1 cellular context compared by ENCODE assay signal in the genomic region with DNA sequence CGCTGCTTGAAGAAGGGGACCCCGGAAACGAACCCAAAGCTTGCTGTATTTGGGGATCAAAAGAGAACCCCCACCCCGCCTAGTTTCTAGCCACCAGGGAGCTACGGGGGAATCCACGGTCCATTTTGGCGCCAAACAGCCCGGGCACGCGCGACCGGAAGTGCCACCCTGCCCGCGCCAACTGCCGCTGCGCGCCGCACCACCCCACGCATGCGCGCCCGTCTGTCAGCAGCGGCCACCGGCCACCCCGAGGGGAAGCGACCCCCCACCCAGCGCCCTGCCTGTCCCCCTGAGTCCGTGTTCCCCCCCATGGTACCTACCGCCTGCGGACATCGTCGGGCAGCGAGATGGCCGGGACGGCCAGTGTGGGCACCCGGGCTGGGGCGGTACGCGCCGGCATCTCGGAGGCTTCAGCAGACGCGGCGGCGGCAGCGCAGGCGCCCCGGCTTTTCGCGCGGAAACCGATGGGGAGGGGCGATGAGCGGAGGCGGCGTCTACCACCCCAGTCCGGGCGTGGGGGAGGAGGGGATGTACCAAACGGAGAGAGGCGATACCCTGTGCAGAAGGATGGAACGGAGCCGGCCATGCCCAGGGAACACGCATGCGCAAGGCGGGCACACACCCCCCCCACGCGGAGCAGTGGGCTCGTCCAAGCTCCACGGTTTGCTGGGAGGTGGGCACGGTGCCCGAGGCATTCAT.
TF ChIP-seq lines count a peak whose summit lies in the region.

A gene (minus strand): TSS at position 454 of the 699 bp plus-strand sequence. CDS start 54 bp downstream, at position 400.

TF ChIP-seq in K562, 482 proteins besides CTCF, POLR2A, EP300 and RAD21 (continued from another document and continues in another):
- TF ChIP-seq, protein P1, sequence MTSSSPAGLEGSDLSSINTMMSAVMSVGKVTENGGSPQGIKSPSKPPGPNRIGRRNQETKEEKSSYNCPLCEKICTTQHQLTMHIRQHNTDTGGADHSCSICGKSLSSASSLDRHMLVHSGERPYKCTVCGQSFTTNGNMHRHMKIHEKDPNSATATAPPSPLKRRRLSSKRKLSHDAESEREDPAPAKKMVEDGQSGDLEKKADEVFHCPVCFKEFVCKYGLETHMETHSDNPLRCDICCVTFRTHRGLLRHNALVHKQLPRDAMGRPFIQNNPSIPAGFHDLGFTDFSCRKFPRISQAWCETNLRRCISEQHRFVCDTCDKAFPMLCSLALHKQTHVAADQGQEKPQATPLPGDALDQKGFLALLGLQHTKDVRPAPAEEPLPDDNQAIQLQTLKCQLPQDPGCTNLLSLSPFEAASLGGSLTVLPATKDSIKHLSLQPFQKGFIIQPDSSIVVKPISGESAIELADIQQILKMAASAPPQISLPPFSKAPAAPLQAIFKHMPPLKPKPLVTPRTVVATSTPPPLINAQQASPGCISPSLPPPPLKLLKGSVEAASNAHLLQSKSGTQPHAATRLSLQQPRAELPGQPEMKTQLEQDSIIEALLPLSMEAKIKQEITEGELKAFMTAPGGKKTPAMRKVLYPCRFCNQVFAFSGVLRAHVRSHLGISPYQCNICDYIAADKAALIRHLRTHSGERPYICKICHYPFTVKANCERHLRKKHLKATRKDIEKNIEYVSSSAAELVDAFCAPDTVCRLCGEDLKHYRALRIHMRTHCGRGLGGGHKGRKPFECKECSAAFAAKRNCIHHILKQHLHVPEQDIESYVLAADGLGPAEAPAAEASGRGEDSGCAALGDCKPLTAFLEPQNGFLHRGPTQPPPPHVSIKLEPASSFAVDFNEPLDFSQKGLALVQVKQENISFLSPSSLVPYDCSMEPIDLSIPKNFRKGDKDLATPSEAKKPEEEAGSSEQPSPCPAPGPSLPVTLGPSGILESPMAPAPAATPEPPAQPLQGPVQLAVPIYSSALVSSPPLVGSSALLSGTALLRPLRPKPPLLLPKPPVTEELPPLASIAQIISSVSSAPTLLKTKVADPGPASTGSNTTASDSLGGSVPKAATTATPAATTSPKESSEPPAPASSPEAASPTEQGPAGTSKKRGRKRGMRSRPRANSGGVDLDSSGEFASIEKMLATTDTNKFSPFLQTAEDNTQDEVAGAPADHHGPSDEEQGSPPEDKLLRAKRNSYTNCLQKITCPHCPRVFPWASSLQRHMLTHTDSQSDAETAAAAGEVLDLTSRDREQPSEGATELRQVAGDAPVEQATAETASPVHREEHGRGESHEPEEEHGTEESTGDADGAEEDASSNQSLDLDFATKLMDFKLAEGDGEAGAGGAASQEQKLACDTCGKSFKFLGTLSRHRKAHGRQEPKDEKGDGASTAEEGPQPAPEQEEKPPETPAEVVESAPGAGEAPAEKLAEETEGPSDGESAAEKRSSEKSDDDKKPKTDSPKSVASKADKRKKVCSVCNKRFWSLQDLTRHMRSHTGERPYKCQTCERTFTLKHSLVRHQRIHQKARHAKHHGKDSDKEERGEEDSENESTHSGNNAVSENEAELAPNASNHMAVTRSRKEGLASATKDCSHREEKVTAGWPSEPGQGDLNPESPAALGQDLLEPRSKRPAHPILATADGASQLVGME (CRISPR knock-in tag; IDR thresholded peaks at IDR 0.05): peak; percentile 35
- TF ChIP-seq SAP30 (IDR thresholded peaks at IDR 0.05; ENCODE audit: borderline replicate concordance, insufficient read depth, low read depth, low read length, poor library complexity, severe bottlenecking): no peak
- TF ChIP-seq, protein P2, sequence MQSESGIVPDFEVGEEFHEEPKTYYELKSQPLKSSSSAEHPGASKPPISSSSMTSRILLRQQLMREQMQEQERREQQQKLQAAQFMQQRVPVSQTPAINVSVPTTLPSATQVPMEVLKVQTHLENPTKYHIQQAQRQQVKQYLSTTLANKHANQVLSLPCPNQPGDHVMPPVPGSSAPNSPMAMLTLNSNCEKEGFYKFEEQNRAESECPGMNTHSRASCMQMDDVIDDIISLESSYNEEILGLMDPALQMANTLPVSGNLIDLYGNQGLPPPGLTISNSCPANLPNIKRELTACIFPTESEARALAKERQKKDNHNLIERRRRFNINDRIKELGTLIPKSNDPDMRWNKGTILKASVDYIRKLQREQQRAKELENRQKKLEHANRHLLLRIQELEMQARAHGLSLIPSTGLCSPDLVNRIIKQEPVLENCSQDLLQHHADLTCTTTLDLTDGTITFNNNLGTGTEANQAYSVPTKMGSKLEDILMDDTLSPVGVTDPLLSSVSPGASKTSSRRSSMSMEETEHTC (IDR thresholded peaks at IDR 0.05): no peak
- no peak for TF ChIP-seq BRF1 (IDR thresholded peaks at IDR 0.05; ENCODE audit: borderline replicate concordance, extremely low read depth, insufficient read length)
- peak; percentile 93 for TF ChIP-seq TOE1 (IDR thresholded peaks at IDR 0.05; ENCODE audit: borderline replicate concordance)
- TF ChIP-seq TOE1 (CRISPR knock-in tag; IDR thresholded peaks at IDR 0.05; ENCODE audit: borderline replicate concordance, low read depth): no peak
- no peak for TF ChIP-seq MTA2 (IDR thresholded peaks at IDR 0.05; ENCODE audit: low read depth)
- TF ChIP-seq PHF8 (IDR thresholded peaks at IDR 0.05; ENCODE audit: borderline replicate concordance, low read length): peak; percentile 91; the same call in 1 of the 2 replicates
- TF ChIP-seq, protein P3, sequence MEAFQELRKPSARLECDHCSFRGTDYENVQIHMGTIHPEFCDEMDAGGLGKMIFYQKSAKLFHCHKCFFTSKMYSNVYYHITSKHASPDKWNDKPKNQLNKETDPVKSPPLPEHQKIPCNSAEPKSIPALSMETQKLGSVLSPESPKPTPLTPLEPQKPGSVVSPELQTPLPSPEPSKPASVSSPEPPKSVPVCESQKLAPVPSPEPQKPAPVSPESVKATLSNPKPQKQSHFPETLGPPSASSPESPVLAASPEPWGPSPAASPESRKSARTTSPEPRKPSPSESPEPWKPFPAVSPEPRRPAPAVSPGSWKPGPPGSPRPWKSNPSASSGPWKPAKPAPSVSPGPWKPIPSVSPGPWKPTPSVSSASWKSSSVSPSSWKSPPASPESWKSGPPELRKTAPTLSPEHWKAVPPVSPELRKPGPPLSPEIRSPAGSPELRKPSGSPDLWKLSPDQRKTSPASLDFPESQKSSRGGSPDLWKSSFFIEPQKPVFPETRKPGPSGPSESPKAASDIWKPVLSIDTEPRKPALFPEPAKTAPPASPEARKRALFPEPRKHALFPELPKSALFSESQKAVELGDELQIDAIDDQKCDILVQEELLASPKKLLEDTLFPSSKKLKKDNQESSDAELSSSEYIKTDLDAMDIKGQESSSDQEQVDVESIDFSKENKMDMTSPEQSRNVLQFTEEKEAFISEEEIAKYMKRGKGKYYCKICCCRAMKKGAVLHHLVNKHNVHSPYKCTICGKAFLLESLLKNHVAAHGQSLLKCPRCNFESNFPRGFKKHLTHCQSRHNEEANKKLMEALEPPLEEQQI (IDR thresholded peaks at IDR 0.05): no peak
- TF ChIP-seq ZBTB8A (IDR thresholded peaks at IDR 0.05; ENCODE audit: partially characterized antibody): no peak
- TF ChIP-seq, protein P4, sequence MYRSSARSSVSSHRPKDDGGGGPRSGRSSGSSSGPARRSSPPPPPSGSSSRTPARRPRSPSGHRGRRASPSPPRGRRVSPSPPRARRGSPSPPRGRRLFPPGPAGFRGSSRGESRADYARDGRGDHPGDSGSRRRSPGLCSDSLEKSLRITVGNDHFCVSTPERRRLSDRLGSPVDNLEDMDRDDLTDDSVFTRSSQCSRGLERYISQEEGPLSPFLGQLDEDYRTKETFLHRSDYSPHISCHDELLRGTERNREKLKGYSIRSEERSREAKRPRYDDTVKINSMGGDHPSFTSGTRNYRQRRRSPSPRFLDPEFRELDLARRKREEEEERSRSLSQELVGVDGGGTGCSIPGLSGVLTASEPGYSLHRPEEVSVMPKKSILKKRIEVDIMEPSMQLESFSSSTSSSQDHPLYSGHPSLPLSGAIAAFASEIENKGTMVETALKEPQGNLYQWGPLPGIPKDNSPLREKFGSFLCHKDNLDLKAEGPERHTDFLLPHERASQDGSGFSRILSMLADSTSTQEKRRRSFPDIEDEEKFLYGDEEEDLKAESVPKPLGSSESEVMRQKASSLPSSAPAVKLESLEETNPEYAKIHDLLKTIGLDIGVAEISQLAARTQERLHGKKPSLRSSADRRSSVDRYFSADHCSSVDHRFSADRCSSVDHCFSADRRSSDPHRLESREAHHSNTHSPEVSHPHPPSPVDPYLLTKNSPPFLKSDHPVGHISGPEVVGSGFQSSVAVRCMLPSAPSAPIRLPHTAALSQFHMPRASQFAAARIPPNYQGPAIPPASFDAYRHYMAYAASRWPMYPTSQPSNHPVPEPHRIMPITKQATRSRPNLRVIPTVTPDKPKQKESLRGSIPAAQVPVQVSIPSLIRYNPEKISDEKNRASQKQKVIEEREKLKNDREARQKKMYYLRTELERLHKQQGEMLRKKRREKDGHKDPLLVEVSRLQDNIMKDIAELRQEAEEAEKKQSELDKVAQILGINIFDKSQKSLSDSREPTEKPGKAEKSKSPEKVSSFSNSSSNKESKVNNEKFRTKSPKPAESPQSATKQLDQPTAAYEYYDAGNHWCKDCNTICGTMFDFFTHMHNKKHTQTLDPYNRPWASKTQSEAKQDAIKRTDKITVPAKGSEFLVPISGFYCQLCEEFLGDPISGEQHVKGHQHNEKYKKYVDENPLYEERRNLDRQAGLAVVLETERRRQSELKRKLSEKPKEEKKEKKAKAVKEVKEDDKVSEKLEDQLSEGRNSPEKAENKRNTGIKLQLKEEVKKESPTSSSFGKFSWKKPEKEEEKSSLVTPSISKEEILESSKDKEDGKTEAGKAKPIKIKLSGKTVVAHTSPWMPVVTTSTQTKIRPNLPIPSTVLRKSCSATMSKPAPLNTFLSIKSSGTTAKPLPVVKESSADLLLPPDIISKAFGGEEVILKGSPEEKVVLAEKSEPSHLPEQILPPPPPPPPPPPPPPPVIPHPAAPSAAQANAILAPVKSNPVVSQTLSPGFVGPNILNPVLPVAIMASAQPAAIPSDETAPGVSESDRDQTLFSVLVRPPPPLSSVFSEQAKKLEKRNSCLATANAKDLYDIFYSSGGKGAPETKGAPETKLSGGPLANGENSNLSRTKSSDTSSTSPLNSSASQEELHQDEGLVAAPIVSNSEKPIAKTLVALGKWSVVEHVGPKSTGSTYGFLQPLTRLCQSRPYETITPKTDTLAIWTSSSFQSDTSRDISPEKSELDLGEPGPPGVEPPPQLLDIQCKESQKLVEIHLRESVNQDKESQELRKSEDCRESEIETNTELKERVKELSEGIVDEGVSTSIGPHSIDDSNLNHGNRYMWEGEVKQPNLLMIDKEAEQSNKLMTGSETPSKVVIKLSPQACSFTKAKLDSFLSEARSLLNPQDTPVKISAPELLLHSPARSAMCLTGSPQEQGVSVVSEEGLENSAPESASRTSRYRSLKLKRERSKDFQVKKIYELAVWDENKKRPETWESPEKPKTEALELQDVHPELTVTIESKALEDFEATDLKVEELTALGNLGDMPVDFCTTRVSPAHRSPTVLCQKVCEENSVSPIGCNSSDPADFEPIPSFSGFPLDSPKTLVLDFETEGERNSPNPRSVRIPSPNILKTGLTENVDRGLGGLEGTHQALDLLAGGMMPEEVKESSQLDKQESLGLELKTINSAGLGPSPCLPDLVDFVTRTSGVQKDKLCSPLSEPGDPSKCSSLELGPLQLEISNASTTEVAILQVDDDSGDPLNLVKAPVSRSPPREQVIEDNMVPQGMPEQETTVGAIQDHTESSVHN (IDR thresholded peaks at IDR 0.05; ENCODE audit: borderline replicate concordance in 1 of 2, low read depth in 1 of 2): no peak
- peak in 1 of 2 experiments; percentile 87; a peak in 2 of 4 replicates for TF ChIP-seq HDAC1 (IDR thresholded peaks at IDR 0.05)
- no peak for TF ChIP-seq CREB1 (IDR thresholded peaks at IDR 0.05)
- TF ChIP-seq CREB1 (CRISPR knock-in tag; IDR thresholded peaks at IDR 0.05): peak; percentile 72; the same call in 1 of the 2 replicates
- peak; percentile 81 for TF ChIP-seq ETV1 (tag; conservative IDR thresholded peaks at IDR 0.05; ENCODE audit: low read depth)
- TF ChIP-seq ERF (CRISPR knock-in tag; IDR thresholded peaks at IDR 0.05): peak; percentile 39; the same call in 1 of the 2 replicates
- peak; percentile 21; the same call in 1 of the 2 replicates for TF ChIP-seq XRCC5 (IDR thresholded peaks at IDR 0.05; ENCODE audit: low read depth, low read length)
- TF ChIP-seq BRCA1 (IDR thresholded peaks at IDR 0.05): no peak
- TF ChIP-seq BRCA1 (CRISPR knock-in tag; IDR thresholded peaks at IDR 0.05): no peak
- TF ChIP-seq, protein P5, sequence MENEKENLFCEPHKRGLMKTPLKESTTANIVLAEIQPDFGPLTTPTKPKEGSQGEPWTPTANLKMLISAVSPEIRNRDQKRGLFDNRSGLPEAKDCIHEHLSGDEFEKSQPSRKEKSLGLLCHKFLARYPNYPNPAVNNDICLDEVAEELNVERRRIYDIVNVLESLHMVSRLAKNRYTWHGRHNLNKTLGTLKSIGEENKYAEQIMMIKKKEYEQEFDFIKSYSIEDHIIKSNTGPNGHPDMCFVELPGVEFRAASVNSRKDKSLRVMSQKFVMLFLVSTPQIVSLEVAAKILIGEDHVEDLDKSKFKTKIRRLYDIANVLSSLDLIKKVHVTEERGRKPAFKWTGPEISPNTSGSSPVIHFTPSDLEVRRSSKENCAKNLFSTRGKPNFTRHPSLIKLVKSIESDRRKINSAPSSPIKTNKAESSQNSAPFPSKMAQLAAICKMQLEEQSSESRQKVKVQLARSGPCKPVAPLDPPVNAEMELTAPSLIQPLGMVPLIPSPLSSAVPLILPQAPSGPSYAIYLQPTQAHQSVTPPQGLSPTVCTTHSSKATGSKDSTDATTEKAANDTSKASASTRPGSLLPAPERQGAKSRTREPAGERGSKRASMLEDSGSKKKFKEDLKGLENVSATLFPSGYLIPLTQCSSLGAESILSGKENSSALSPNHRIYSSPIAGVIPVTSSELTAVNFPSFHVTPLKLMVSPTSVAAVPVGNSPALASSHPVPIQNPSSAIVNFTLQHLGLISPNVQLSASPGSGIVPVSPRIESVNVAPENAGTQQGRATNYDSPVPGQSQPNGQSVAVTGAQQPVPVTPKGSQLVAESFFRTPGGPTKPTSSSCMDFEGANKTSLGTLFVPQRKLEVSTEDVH (IDR thresholded peaks at IDR 0.05; ENCODE audit: low read depth, partially characterized antibody): peak; percentile 96
- no peak for TF ChIP-seq FOXM1 (IDR thresholded peaks at IDR 0.05; ENCODE audit: low read depth)
- TF ChIP-seq FOXM1 (CRISPR knock-in tag; IDR thresholded peaks at IDR 0.05; ENCODE audit: low read depth): no peak; the same call in 1 of the 2 replicates
- TF ChIP-seq NFATC3 (IDR thresholded peaks at IDR 0.05): no peak
- TF ChIP-seq RBBP5 (IDR thresholded peaks at IDR 0.05; ENCODE audit: borderline replicate concordance, insufficient read depth, low read length, poor library complexity, severe bottlenecking): peak; percentile 87
- peak; percentile 89 for TF ChIP-seq PML (IDR thresholded peaks at IDR 0.05; ENCODE audit: low read length)
- no peak for TF ChIP-seq ZNF778 (CRISPR knock-in tag; IDR thresholded peaks at IDR 0.05)
- TF ChIP-seq SNRNP70 (optimal IDR thresholded peaks at IDR 0.05; ENCODE audit: low read depth, low read length): no peak
- no peak for TF ChIP-seq MEF2D (tag; conservative IDR thresholded peaks at IDR 0.05; ENCODE audit: low read depth)
- TF ChIP-seq NRF1 (conservative IDR thresholded peaks at IDR 0.05 in 1 of 2, IDR thresholded peaks at IDR 0.05 in 1 of 2): peak; percentile 97 to 98
- TF ChIP-seq SREBF1 (IDR thresholded peaks at IDR 0.05; ENCODE audit: borderline replicate concordance, low read depth, low read length): peak; percentile 99
